Comparison of ENCODE assay signal across 1 cellular context in the genomic region with DNA sequence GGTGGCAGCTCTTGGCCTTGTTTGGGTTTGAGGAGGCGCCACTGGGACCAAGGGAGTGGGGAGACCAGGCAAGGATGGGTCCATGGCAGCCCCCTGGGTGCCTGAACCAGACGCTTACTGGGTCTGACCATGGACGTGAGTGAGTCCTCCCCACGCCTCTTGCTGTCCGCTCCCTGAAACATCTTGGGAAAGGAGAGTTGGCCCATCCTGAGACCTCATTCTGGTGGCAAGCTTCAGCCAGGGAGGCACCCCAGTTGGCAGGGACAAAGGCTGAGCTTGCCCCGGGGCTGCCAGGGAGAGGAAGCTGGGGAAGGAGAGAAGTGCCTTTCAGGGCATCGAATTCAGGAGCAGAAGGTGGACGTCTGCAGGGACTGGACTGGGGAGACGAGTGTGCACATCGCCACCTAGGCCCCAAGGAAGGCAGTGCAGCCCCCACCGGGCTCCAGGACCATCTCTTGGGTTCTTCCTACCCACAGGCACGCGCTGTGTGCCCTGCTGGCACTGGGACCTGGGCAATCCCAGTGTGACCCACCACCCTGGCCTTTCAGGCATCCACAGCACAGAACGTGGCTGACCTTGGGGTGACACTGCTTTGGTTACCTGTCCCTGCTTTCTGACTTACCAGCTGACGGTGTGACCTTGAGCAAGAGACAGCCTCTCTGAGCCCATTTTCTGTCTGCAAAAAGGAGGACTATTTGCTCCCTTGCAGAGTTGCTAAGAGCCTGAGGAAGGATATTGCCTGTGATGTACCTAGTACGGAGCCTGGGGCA.
TF ChIP-seq lines count a peak whose summit lies in the region.

No MANE protein-coding gene starts in this region.

TF ChIP-seq in K562, 482 proteins besides CTCF, POLR2A, EP300 and RAD21 (continued from another document):
- TF ChIP-seq, protein P1, sequence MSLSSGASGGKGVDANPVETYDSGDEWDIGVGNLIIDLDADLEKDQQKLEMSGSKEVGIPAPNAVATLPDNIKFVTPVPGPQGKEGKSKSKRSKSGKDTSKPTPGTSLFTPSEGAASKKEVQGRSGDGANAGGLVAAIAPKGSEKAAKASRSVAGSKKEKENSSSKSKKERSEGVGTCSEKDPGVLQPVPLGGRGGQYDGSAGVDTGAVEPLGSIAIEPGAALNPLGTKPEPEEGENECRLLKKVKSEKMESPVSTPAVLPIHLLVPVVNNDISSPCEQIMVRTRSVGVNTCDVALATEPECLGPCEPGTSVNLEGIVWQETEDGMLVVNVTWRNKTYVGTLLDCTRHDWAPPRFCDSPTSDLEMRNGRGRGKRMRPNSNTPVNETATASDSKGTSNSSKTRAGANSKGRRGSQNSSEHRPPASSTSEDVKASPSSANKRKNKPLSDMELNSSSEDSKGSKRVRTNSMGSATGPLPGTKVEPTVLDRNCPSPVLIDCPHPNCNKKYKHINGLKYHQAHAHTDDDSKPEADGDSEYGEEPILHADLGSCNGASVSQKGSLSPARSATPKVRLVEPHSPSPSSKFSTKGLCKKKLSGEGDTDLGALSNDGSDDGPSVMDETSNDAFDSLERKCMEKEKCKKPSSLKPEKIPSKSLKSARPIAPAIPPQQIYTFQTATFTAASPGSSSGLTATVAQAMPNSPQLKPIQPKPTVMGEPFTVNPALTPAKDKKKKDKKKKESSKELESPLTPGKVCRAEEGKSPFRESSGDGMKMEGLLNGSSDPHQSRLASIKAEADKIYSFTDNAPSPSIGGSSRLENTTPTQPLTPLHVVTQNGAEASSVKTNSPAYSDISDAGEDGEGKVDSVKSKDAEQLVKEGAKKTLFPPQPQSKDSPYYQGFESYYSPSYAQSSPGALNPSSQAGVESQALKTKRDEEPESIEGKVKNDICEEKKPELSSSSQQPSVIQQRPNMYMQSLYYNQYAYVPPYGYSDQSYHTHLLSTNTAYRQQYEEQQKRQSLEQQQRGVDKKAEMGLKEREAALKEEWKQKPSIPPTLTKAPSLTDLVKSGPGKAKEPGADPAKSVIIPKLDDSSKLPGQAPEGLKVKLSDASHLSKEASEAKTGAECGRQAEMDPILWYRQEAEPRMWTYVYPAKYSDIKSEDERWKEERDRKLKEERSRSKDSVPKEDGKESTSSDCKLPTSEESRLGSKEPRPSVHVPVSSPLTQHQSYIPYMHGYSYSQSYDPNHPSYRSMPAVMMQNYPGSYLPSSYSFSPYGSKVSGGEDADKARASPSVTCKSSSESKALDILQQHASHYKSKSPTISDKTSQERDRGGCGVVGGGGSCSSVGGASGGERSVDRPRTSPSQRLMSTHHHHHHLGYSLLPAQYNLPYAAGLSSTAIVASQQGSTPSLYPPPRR (CRISPR knock-in tag; IDR thresholded peaks at IDR 0.05; ENCODE audit: borderline replicate concordance), result 0 out of 2 replicates have a peak, but pooled peaks have one; percentile 23
- TF ChIP-seq FOXP1 (CRISPR knock-in tag; IDR thresholded peaks at IDR 0.05) (peak; percentile 16; the same call in 1 of the 2 replicates), STAG1 (CRISPR knock-in tag; IDR thresholded peaks at IDR 0.05; ENCODE audit: borderline replicate concordance) (peak; percentile 54; the same call in 1 of the 2 replicates), ZNF24 (IDR thresholded peaks at IDR 0.05) (0 out of 2 replicates have a peak, but pooled peaks have one; percentile 14), NCOR1 (IDR thresholded peaks at IDR 0.05) (no peak), ESRRA (IDR thresholded peaks at IDR 0.05; ENCODE audit: borderline replicate concordance, low read depth) (peak; percentile 44; the same call in 1 of the 2 replicates), ASH1L (IDR thresholded peaks at IDR 0.05; ENCODE audit: borderline replicate concordance, low read depth, partially characterized antibody) (no peak), MAZ (CRISPR knock-in tag; conservative IDR thresholded peaks at IDR 0.05 in 1 of 2, IDR thresholded peaks at IDR 0.05 in 1 of 2) (peak in 1 of 2 experiments; percentile 33; a peak in 1 of 4 replicates), ZC3H4 (CRISPR knock-in tag; IDR thresholded peaks at IDR 0.05; ENCODE audit: borderline replicate concordance) (0 out of 2 replicates have a peak, but pooled peaks have one; percentile 38), KLF16 (IDR thresholded peaks at IDR 0.05) (0 out of 2 replicates have a peak, but pooled peaks have one; percentile 24), L3MBTL2 (IDR thresholded peaks at IDR 0.05) (0 out of 2 replicates have a peak, but pooled peaks have one; percentile 20)
- TF ChIP-seq, protein P2, sequence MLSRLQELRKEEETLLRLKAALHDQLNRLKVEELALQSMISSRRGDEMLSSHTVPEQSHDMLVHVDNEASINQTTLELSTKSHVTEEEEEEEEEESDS (CRISPR knock-in tag; IDR thresholded peaks at IDR 0.05), result no peak
